16 cellular contexts compared by ENCODE assay signal in genomic region chr2:164554487-164554886, GRCh38.
DNase-seq lines count a peak whose midpoint lies in the region; ATAC-seq and TF ChIP-seq lines count a peak whose summit lies in the region.
"Had no signal": no experiment of that assay in that cellular context is flagged by ENCODE, and none has a peak within 500 bp of the region (broad histone marks: within the 10 kb centered on the region; RNA-seq: fewer than 3 reads in every experiment).

No MANE protein-coding gene starts in this region.

- 26% methylated on average over 2 of the region's 2 CpGs for WGBS in right lobe of liver (ENCODE audit: insufficient coverage, low coverage, low lambda C conversion rate, missing lambda C conversion rate)

- no peaks in the 10 kb centered on the region for H3K27me3 ChIP-seq in right lobe of liver
- no peaks in the 10 kb centered on the region for H3K27me3 ChIP-seq in upper lobe of right lung
- H3K27me3 ChIP-seq: SJCRH30 had no signal

- H3K9me3 ChIP-seq in right lobe of liver (no peaks in the 10 kb centered on the region), upper lobe of right lung (no peaks in the 10 kb centered on the region)
- H3K9me3 ChIP-seq: SJCRH30 had no signal

- peak; percentile 12 for DNase-seq in HuH-7 (ENCODE audit: low spot score)
- peak; percentile 34 for DNase-seq in choroid plexus epithelial cell (ENCODE audit: low read depth)
- no peak for DNase-seq in right lobe of liver
- DNase-seq in upper lobe of right lung, result no peak
- DNase-seq in stimulated activated CD4-positive, alpha-beta T cell treated with anti-CD3 and anti-CD28 coated beads, Interleukin-12 subunit alpha, Interleukin-12 subunit beta, amount 100 ng/mL, for 4 hours, result no peak
- DNase-seq in stimulated activated naive CD4-positive, alpha-beta T cell (lab: John Stamatoyannopoulos, UW), result no peak
- DNase-seq: DMS79, KG1, NCI-H1436, NCI-H2029, NCI-H345, NCI-H526, PC-3, SJCRH30 had no signal

- TF ChIP-seq POLR2A in right lobe of liver (IDR thresholded peaks at IDR 0.05), result no peak

- TF ChIP-seq CTCF in choroid plexus epithelial cell (conservative IDR thresholded peaks at IDR 0.05; ENCODE audit: low read depth, low read length), result no peak
- no peak for TF ChIP-seq CTCF in right lobe of liver (IDR thresholded peaks at IDR 0.05)
- TF ChIP-seq CTCF in upper lobe of right lung (IDR thresholded peaks at IDR 0.05), result no peak

- H3K27ac ChIP-seq in right lobe of liver (no peak overlapping the region), upper lobe of right lung (no peak overlapping the region)
- H3K27ac ChIP-seq: RWPE1, SJCRH30 had no signal

- no peaks in the 10 kb centered on the region for H3K36me3 ChIP-seq in right lobe of liver
- no peaks in the 10 kb centered on the region for H3K36me3 ChIP-seq in upper lobe of right lung
- H3K36me3 ChIP-seq: SJCRH30 had no signal

- peak; percentile 13 to 73 (median 52) for ATAC-seq in right lobe of liver
- peak; percentile 68 for ATAC-seq in upper lobe of right lung
- ATAC-seq in GM18520 (IDR thresholded peaks at IDR 0.05; ENCODE audit: unreplicated experiment), result no peak
- ATAC-seq: PC-3 had no signal

- intact Hi-C loops in right lobe of liver (cut with DNase I), result no loop called here
- intact Hi-C loops in upper lobe of right lung (cut with DNase I), result no loop called here

- H3K4me3 ChIP-seq in choroid plexus epithelial cell (ENCODE audit: low read depth, low read length) (no peak overlapping the region), right lobe of liver (no peak overlapping the region), upper lobe of right lung (no peak overlapping the region)
- H3K4me3 ChIP-seq: SJCRH30 had no signal

- peaks cover 0 to 29% (median 6%) of the 10 kb centered on the region in 4 donors for H3K4me1 ChIP-seq in right lobe of liver
- H3K4me1 ChIP-seq in upper lobe of right lung, result no peaks in the 10 kb centered on the region
- H3K4me1 ChIP-seq: SJCRH30 had no signal

Comparison
In these comparisons a context has a peak if more than half of its experiments do, and no peak if none do; other contexts are left out.
1. DNase-seq: peak in HuH-7 (single experiment) and choroid plexus epithelial cell (single experiment); none in right lobe of liver (0 of 3), upper lobe of right lung (single experiment), stimulated activated CD4-positive, alpha-beta T cell treated with anti-CD3 and anti-CD28 coated beads, Interleukin-12 subunit alpha, Interleukin-12 subunit beta, amount 100 ng/mL, for 4 hours (single experiment) and stimulated activated naive CD4-positive, alpha-beta T cell (0 of 6).